ENCODE assay signal across 28 cellular contexts in genomic region chr19:28998974-28999373, GRCh38.
"Had no signal": no experiment of that assay in that cellular context is flagged by ENCODE, and none has a peak within 500 bp of the region (broad histone marks: within the 10 kb centered on the region; RNA-seq: fewer than 3 reads in every experiment).

No MANE protein-coding gene starts in this region.

- ATAC-seq: activated CD4-positive, CD25-positive, alpha-beta regulatory T cell treated with anti-CD3 and anti-CD28 coated beads, Interleukin-2, amount 50 U/mL, for 24 hours; activated CD8-positive, alpha-beta T cell treated with anti-CD3 and anti-CD28 coated beads for 36 hours; activated T-cell treated with anti-CD3 and anti-CD28 coated beads, Interleukin-2, amount 50 U/mL, for 4 hours; activated T-helper 17 cell treated with anti-CD3 and anti-CD28 coated beads, Interleukin-2, amount 50 U/mL, for 72 hours; esophagus mucosa; T-helper 17 cell had no signal

- DNase-seq: activated B cell treated with CpG ODN at 0.5 μM for 24 hours; activated CD4-positive, alpha-beta T cell treated with anti-CD3 and anti-CD28 coated beads for 48 hours; activated CD4-positive, alpha-beta T cell treated with anti-CD3 and anti-CD28 coated beads, Interleukin-2, amount 50 U/mL, for 1 hour; activated CD4-positive, alpha-beta T cell treated with anti-CD3 and anti-CD28 coated beads, Interleukin-2, amount 50 U/mL, for 48 hours; activated CD8-positive, alpha-beta memory T cell treated with anti-CD3 and anti-CD28 coated beads for 24 hours; activated CD8-positive, alpha-beta T cell treated with anti-CD3 and anti-CD28 coated beads for 36 hours; activated effector memory CD4-positive, alpha-beta T cell treated with Interleukin-2 at 50 U/mL for 16 hours; activated gamma-delta T cell treated with Interleukin-2 at 50 U/mL for 16 hours; activated naive CD4-positive, alpha-beta T cell treated with anti-CD3 and anti-CD28 coated beads, Interleukin-2, amount 50 U/mL, for 16 hours; activated naive CD4-positive, alpha-beta T cell treated with Interleukin-2 at 50 U/mL for 16 hours; activated T-cell treated with anti-CD3 and anti-CD28 coated beads, Interleukin-2, amount 50 U/mL, for 4 hours; amniotic stem cell; anterior cingulate cortex; brain microvascular endothelial cell; effector memory CD4-positive, alpha-beta T cell; endodermal cell; foreskin fibroblast; T-helper 1 cell; T-helper 17 cell; T1000; WERI-Rb-1 had no signal

- H3K36me3 ChIP-seq: brain microvascular endothelial cell, WERI-Rb-1 had no signal

- H3K27ac ChIP-seq: brain microvascular endothelial cell, coronary artery, dorsolateral prefrontal cortex, WERI-Rb-1 had no signal

- FAIRE-seq: astrocyte, frontal cortex had no signal

- H3K4me3 ChIP-seq: coronary artery, dorsolateral prefrontal cortex had no signal
